ENCODE assay signal across 27 cellular contexts in genomic region chr15:34679326-34679725, GRCh38.
A peak's percentile ranks its signal among the peaks of the same experiment; 100 is the strongest.
DNase-seq lines count a peak whose midpoint lies in the region; ATAC-seq and TF ChIP-seq lines count a peak whose summit lies in the region.
"Had no signal": no experiment of that assay in that cellular context is flagged by ENCODE, and none has a peak within 500 bp of the region (broad histone marks: within the 10 kb centered on the region; RNA-seq: fewer than 3 reads in every experiment).

No MANE protein-coding gene starts in this region.

- no peaks in the 10 kb centered on the region for H3K36me3 ChIP-seq in RWPE2 (ENCODE audit: low read depth)
- H3K36me3 ChIP-seq in heart left ventricle = no peaks in the 10 kb centered on the region
- H3K36me3 ChIP-seq: SJSA1 had no signal

- TF ChIP-seq CTCF in RWPE2 (IDR thresholded peaks at IDR 0.05; ENCODE audit: poor library complexity, severe bottlenecking) = no peak
- no peak for TF ChIP-seq CTCF in choroid plexus epithelial cell (conservative IDR thresholded peaks at IDR 0.05; ENCODE audit: low read depth, low read length)
- TF ChIP-seq CTCF in foreskin fibroblast (IDR thresholded peaks at IDR 0.05; ENCODE audit: low read depth, low read length) = no peak
- TF ChIP-seq CTCF in heart left ventricle (IDR thresholded peaks at IDR 0.05) = no peak

- H3K9me3 ChIP-seq in RWPE2 (ENCODE audit: severe bottlenecking) (no peaks in the 10 kb centered on the region), heart left ventricle (no peaks in the 10 kb centered on the region)
- H3K9me3 ChIP-seq: SJSA1 had no signal

- peaks cover 8% of the 10 kb centered on the region for H3K27me3 ChIP-seq in RWPE2 (ENCODE audit: insufficient read depth, poor library complexity, severe bottlenecking)
- H3K27me3 ChIP-seq in heart left ventricle = peaks cover 0 to 4% (median 0%) of the 10 kb centered on the region in 9 donors

- TF ChIP-seq POLR2A in heart left ventricle (IDR thresholded peaks at IDR 0.05) = no peak

- no peaks in the 10 kb centered on the region for H3K9me3 Mint-ChIP-seq in activated naive CD8-positive, alpha-beta T cell treated with anti-CD3 and anti-CD28 coated beads, Interleukin-2, amount 50 U/mL, for 24 hours
- H3K9me3 Mint-ChIP-seq: CD8-positive, alpha-beta memory T cell; T-cell had no signal

- H3K27ac ChIP-seq in RWPE2 (ENCODE audit: poor library complexity, severe bottlenecking) = no peak overlapping the region
- H3K27ac ChIP-seq in heart left ventricle = no peak overlapping the region
- H3K27ac ChIP-seq: C4-2B, HL-60, SJSA1 had no signal

- H3K4me3 ChIP-seq in RWPE2 (ENCODE audit: severe bottlenecking) = no peak overlapping the region
- H3K4me3 ChIP-seq in choroid plexus epithelial cell (ENCODE audit: low read depth, low read length) = no peak overlapping the region
- H3K4me3 ChIP-seq in foreskin fibroblast (ENCODE audit: low read depth in 1 of 2, low read length in 2 of 2) = no peak overlapping the region
- H3K4me3 ChIP-seq in heart left ventricle = no peak overlapping the region
- H3K4me3 ChIP-seq: SJSA1 had no signal

- ATAC-seq in RWPE2 (ENCODE audit: low read depth) (peak; percentile 45; the same call in 2 of the 3 replicates), heart left ventricle (no peak), GM19455 (IDR thresholded peaks at IDR 0.05; ENCODE audit: unreplicated experiment) (no peak)
- no peak for ATAC-seq in activated naive CD8-positive, alpha-beta T cell treated with anti-CD3 and anti-CD28 coated beads, Interleukin-2, amount 50 U/mL, for 24 hours
- ATAC-seq: PC-3, T-cell had no signal

- no peak overlapping the region for H3K4me3 Mint-ChIP-seq in activated naive CD8-positive, alpha-beta T cell treated with anti-CD3 and anti-CD28 coated beads, Interleukin-2, amount 50 U/mL, for 24 hours
- H3K4me3 Mint-ChIP-seq: B cell; CD8-positive, alpha-beta memory T cell; T-cell had no signal

- H3K27me3 Mint-ChIP-seq in activated naive CD8-positive, alpha-beta T cell treated with anti-CD3 and anti-CD28 coated beads, Interleukin-2, amount 50 U/mL, for 24 hours = peaks cover 22% of the 10 kb centered on the region

- H3K27ac Mint-ChIP-seq in activated naive CD8-positive, alpha-beta T cell treated with anti-CD3 and anti-CD28 coated beads, Interleukin-2, amount 50 U/mL, for 24 hours = no peak overlapping the region
- H3K27ac Mint-ChIP-seq: B cell; CD8-positive, alpha-beta memory T cell; T-cell had no signal

- 22 to 55% (median 29%) methylated on average over 1 of the region's 1 CpG for WGBS in heart left ventricle, 4 donors

- H3K4me1 ChIP-seq in RWPE2 (ENCODE audit: insufficient read depth, poor library complexity, severe bottlenecking) (peaks cover 17% of the 10 kb centered on the region), heart left ventricle (no peaks in the 10 kb centered on the region)

- H3K4me1 Mint-ChIP-seq in activated naive CD8-positive, alpha-beta T cell treated with anti-CD3 and anti-CD28 coated beads, Interleukin-2, amount 50 U/mL, for 24 hours = no peaks in the 10 kb centered on the region
- H3K4me1 Mint-ChIP-seq: B cell; CD8-positive, alpha-beta memory T cell; T-cell had no signal

- intact Hi-C loops in heart left ventricle (cut with DNase I) = loop anchor here in 1 of 10 donors (10.0 kb wide), 1 partner anchor 75 kb away; the partner anchor contains the start of gene GJD2

- H3K36me3 Mint-ChIP-seq in activated naive CD8-positive, alpha-beta T cell treated with anti-CD3 and anti-CD28 coated beads, Interleukin-2, amount 50 U/mL, for 24 hours (ENCODE audit: low read depth) = no peaks in the 10 kb centered on the region
- H3K36me3 Mint-ChIP-seq: CD8-positive, alpha-beta memory T cell; T-cell had no signal

- DNase-seq in RWPE2 (ENCODE audit: low spot score) (no peak), choroid plexus epithelial cell (ENCODE audit: low read depth) (peak; percentile 76), foreskin fibroblast (peak; percentile 18 to 48), heart left ventricle (no peak), NK-92 (lab: John Stamatoyannopoulos, UW; ENCODE audit: unreplicated experiment) (no peak)
- DNase-seq in activated naive CD8-positive, alpha-beta T cell treated with anti-CD3 and anti-CD28 coated beads, Interleukin-2, amount 50 U/mL, for 24 hours = no peak
- DNase-seq: Calu3; CD8-positive, alpha-beta memory T cell; HCEC 1CT; Karpas-422; MV-4-11; NCI-H1105; NCI-H1436 treated with DMSO at 0.1 percent for 48 hours; NCI-H187 treated with DMSO at 0.1 percent for 48 hours; NCI-H2107; NCI-H446; NCI-H524 treated with DMSO at 0.1 percent for 48 hours; NCI-H774; NK-92 treated with Interleukin-12 subunit alpha and Interleukin-12 subunit beta, amount 100 ng/mL, for 24 hours; PC-3; Right ventricle myocardium superior; T-cell had no signal

Comparison
In these comparisons a context has a peak if more than half of its experiments do, and no peak if none do; other contexts are left out.
1. DNase-seq: peak in choroid plexus epithelial cell (single experiment) and foreskin fibroblast (2 of 2); none in RWPE2 (single experiment), heart left ventricle (0 of 5), NK-92 (single experiment) and activated naive CD8-positive, alpha-beta T cell treated with anti-CD3 and anti-CD28 coated beads, Interleukin-2, amount 50 U/mL, for 24 hours (single experiment).